ENCODE assay signal across 11 cellular contexts in the genomic region with DNA sequence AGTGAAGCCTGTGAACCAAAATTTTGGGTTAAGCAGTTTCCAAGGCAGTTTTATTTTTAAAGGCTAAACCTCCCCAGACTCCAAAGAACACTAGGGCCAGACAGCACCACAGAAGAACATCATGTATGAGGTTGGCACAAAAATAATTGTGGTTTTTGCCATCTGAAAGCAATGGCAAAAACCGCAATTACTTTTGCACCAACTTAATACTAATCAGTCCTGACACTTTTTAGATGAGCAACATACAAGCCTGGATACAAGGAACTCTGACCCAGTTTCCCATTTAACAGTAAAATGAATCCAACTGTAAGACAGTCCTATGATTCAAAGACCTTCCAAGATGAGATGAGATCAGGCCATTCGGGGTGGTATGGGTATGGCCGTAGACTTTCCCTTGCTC.
"Had no signal": no experiment of that assay in that cellular context is flagged by ENCODE, and none has a peak within 500 bp of the region (broad histone marks: within the 10 kb centered on the region; RNA-seq: fewer than 3 reads in every experiment).

No MANE protein-coding gene starts in this region.

- H3K27ac ChIP-seq: GM23248 had no signal

- ATAC-seq: GM23338, HCT116 had no signal

- H3K9ac ChIP-seq: GM23248 had no signal

- H3K4me1 ChIP-seq: HAP-1 had no signal

- H3K9me3 ChIP-seq: HAP-1 had no signal

- FAIRE-seq: H1, H54 had no signal

- H3K36me3 ChIP-seq: HAP-1 had no signal

- H3K4me2 ChIP-seq: GM23338 had no signal

- H2AFZ ChIP-seq: GM23248, GM23338 had no signal

- DNase-seq: GM23248, GOT3, H7, H9, HCEC 1CT, HFFc6 had no signal

- H3K4me3 ChIP-seq: GM23248, GM23338, HAP-1 had no signal
